Comparison of ENCODE assay signal across 13 cellular contexts in the genomic region with DNA sequence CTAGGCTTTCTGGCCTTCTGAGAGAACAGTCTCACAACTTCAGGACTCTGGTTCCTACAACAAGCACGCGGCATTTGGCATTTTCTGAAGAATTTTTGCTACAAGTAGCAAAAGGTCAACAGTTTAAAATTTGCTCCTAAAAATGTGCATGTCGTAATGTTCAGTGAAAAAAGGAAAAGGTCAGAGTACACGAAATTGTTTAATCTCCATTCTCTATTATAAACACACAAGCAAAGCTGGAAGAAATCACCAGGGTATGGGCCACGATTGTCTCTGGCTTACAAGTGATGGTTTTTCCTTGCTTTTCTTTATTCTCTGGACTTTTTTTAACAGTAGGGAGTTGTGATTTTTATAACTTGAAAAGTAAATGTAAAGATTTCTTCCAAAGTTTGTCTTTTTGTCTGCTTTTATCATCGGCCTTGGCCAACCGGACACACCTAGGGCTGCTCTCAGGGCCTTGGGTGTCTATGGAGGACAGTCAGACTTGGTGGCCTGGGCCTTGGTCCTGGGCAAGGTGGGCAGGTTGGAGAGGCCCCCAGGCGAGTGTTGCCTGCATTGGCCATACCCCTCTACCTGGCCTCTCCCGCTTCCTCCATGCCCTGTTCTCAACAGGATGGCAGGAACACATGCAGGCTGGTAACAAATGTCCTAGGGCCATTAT. TPM values are rescaled to one million over a fixed set of nuclear protein-coding genes. Genes with fewer than 3 reads are reported as not detected.
DNase-seq lines count a peak whose midpoint lies in the region; ATAC-seq and TF ChIP-seq lines count a peak whose summit lies in the region.
"Had no signal": no experiment of that assay in that cellular context is flagged by ENCODE, and none has a peak within 500 bp of the region (broad histone marks: within the 10 kb centered on the region; RNA-seq: fewer than 3 reads in every experiment).

No MANE protein-coding gene starts in this region.

- H3K36me3 ChIP-seq in OCI-LY3 (replicated peaks; ENCODE audit: low read depth, low read length) (no peaks in the 10 kb centered on the region), esophagus muscularis mucosa (no peaks in the 10 kb centered on the region)
- H3K36me3 ChIP-seq: heart right ventricle, uterus had no signal

- H3K36me3 Mint-ChIP-seq in activated T-cell treated with anti-CD3 and anti-CD28 coated beads, Interleukin-2, amount 50 U/mL, for 4 hours (ENCODE audit: insufficient read depth), result no peaks in the 10 kb centered on the region

- H3K9me3 Mint-ChIP-seq in activated T-cell treated with anti-CD3 and anti-CD28 coated beads, Interleukin-2, amount 50 U/mL, for 4 hours, result no peaks in the 10 kb centered on the region
- H3K9me3 Mint-ChIP-seq in stimulated activated naive CD8-positive, alpha-beta T cell treated with anti-CD3 and anti-CD28 coated beads, Interleukin-15, amount 100 ng/mL, for 72 hours, result no peaks in the 10 kb centered on the region

- DNase-seq in activated T-cell treated with anti-CD3 and anti-CD28 coated beads, Interleukin-2, amount 50 U/mL, for 4 hours, result no peak
- DNase-seq in activated T-cell treated with anti-CD3 and anti-CD28 coated beads, Interleukin-2, amount 50 U/mL, for 1 hour, result no peak
- DNase-seq in esophagus muscularis mucosa (ENCODE audit: extremely low spot score), result no peak
- no peak for DNase-seq in stimulated activated naive CD8-positive, alpha-beta T cell treated with anti-CD3 and anti-CD28 coated beads, Interleukin-15, amount 100 ng/mL, for 72 hours
- DNase-seq in stimulated activated CD4-positive, alpha-beta T cell treated with anti-CD3 and anti-CD28 coated beads, Interleukin-4, amount 100 ng/mL, for 4 hours, result no peak
- DNase-seq: H7, heart right ventricle, NCI-H1092, T1000, uterus had no signal

- H3K27me3 ChIP-seq in OCI-LY3 (ENCODE audit: low read depth, low read length), result no peaks in the 10 kb centered on the region
- no peaks in the 10 kb centered on the region for H3K27me3 ChIP-seq in esophagus muscularis mucosa
- H3K27me3 ChIP-seq: heart right ventricle, uterus had no signal

- H3K4me3 ChIP-seq in OCI-LY3 (ENCODE audit: low read length) (peak overlapping the region; percentile 98), esophagus muscularis mucosa (no peak overlapping the region)
- H3K4me3 ChIP-seq: uterus had no signal

- intact Hi-C loops in esophagus muscularis mucosa (cut with DNase I), result no loop called here

- H3K27me3 Mint-ChIP-seq in activated T-cell treated with anti-CD3 and anti-CD28 coated beads, Interleukin-2, amount 50 U/mL, for 4 hours (ENCODE audit: low read depth), result peaks cover 10% of the 10 kb centered on the region
- H3K27me3 Mint-ChIP-seq in stimulated activated naive CD8-positive, alpha-beta T cell treated with anti-CD3 and anti-CD28 coated beads, Interleukin-15, amount 100 ng/mL, for 72 hours, result peaks cover 30% of the 10 kb centered on the region

- peaks cover 61% of the 10 kb centered on the region for H3K4me1 Mint-ChIP-seq in activated T-cell treated with anti-CD3 and anti-CD28 coated beads, Interleukin-2, amount 50 U/mL, for 4 hours (ENCODE audit: low read depth)
- H3K4me1 Mint-ChIP-seq in stimulated activated naive CD8-positive, alpha-beta T cell treated with anti-CD3 and anti-CD28 coated beads, Interleukin-15, amount 100 ng/mL, for 72 hours, result peaks cover 47% of the 10 kb centered on the region

- peaks cover 96% of the 10 kb centered on the region for H3K79me2 ChIP-seq in OCI-LY3 (ENCODE audit: low read length)

- H3K9me3 ChIP-seq in OCI-LY3 (ENCODE audit: insufficient read depth, low read length) (no peaks in the 10 kb centered on the region), esophagus muscularis mucosa (no peaks in the 10 kb centered on the region)
- H3K9me3 ChIP-seq: heart right ventricle, uterus had no signal

- peak overlapping the region in 1 of 2 donors; percentile 39 for H3K27ac Mint-ChIP-seq in stimulated activated naive CD8-positive, alpha-beta T cell treated with anti-CD3 and anti-CD28 coated beads, Interleukin-15, amount 100 ng/mL, for 72 hours

- TF ChIP-seq CTCF in OCI-LY3 (IDR thresholded peaks at IDR 0.05; ENCODE audit: low read depth, low read length) (no peak), esophagus muscularis mucosa (IDR thresholded peaks at IDR 0.05) (no peak)

- no peak overlapping the region for H2AFZ ChIP-seq in OCI-LY3 (ENCODE audit: low read depth, low read length)

- no peaks in the 10 kb centered on the region for H4K20me1 ChIP-seq in OCI-LY3 (ENCODE audit: insufficient read depth, low read length)

- no peak for TF ChIP-seq POLR2A in esophagus muscularis mucosa (IDR thresholded peaks at IDR 0.05; ENCODE audit: low read depth)

- H3K4me1 ChIP-seq in OCI-LY3 (ENCODE audit: low read length), result peaks cover 75% of the 10 kb centered on the region
- H3K4me1 ChIP-seq in esophagus muscularis mucosa, result peaks cover 0 to 27% (median 19%) of the 10 kb centered on the region in 4 donors

- peak overlapping the region; percentile 88 for H3K9ac ChIP-seq in OCI-LY3 (ENCODE audit: low read length)

- H3K27ac ChIP-seq in OCI-LY3 (ENCODE audit: low read length), result peak overlapping the region; percentile 100
- H3K27ac ChIP-seq in esophagus muscularis mucosa (replicated peaks in 1 of 4), result peak overlapping the region; percentile 32 to 50 (median 40)
- H3K27ac ChIP-seq: uterus had no signal

- 74% methylated on average over 9 of the region's 9 CpGs for WGBS in esophagus muscularis mucosa

- TF ChIP-seq EP300 in esophagus muscularis mucosa (IDR thresholded peaks at IDR 0.05), result no peak

- H3K4me2 ChIP-seq in OCI-LY3 (ENCODE audit: low read length), result peak overlapping the region; percentile 93

- peak overlapping the region; percentile 83 for H3K4me3 Mint-ChIP-seq in activated T-cell treated with anti-CD3 and anti-CD28 coated beads, Interleukin-2, amount 50 U/mL, for 4 hours
- peak overlapping the region; percentile 70 to 77 for H3K4me3 Mint-ChIP-seq in stimulated activated naive CD8-positive, alpha-beta T cell treated with anti-CD3 and anti-CD28 coated beads, Interleukin-15, amount 100 ng/mL, for 72 hours

- peak in 1 of 2 donors; percentile 25 for ATAC-seq in activated T-cell treated with anti-CD3 and anti-CD28 coated beads, Interleukin-2, amount 50 U/mL, for 4 hours
- no peak for ATAC-seq in stimulated activated naive CD8-positive, alpha-beta T cell treated with anti-CD3 and anti-CD28 coated beads, Interleukin-15, amount 100 ng/mL, for 72 hours
- ATAC-seq in GM18907 (IDR thresholded peaks at IDR 0.05; ENCODE audit: unreplicated experiment), result no peak
- ATAC-seq in GM18909 (IDR thresholded peaks at IDR 0.05; ENCODE audit: poor library complexity, unreplicated experiment), result no peak

RNA-seq across cellular contexts. Expression of gene PLEKHG1, which starts 32.4 kb away (rescaled TPM):
- 1 to 10 TPM; 1.5 to 8.0 (median 3.3) TPM for total RNA-seq in activated T-cell treated with anti-CD3 and anti-CD28 coated beads, Interleukin-2, amount 50 U/mL, for 4 hours
- total RNA-seq in esophagus muscularis mucosa, result 10 to 100 TPM; 11.5 to 22.0 (median 13.2) TPM
